In genomic region chr1:40703316-40703715, GRCh38 we compare ENCODE assay signal across 1 cellular context.
A peak's percentile ranks its signal among the peaks of the same experiment; 100 is the strongest.
TF ChIP-seq lines count a peak whose summit lies in the region.

No MANE protein-coding gene starts in this region.

TF ChIP-seq in HepG2, 621 proteins besides CTCF, POLR2A, EP300 and RAD21:
- TF ChIP-seq ZNF770 (CRISPR knock-in tag; IDR thresholded peaks at IDR 0.05) (peak; percentile 55; the same call in 1 of the 2 replicates), ZSCAN25 (CRISPR knock-in tag; IDR thresholded peaks at IDR 0.05) (no peak)
